In genomic region chr5:72151169-72151568, GRCh38 we compare ENCODE assay signal across 16 cellular contexts. TPM values are rescaled to one million over a fixed set of nuclear protein-coding genes. Genes with fewer than 3 reads are reported as not detected.
DNase-seq lines count a peak whose midpoint lies in the region; ATAC-seq, FAIRE-seq and TF ChIP-seq lines count a peak whose summit lies in the region.
"Had no signal": no experiment of that assay in that cellular context is flagged by ENCODE, and none has a peak within 500 bp of the region (broad histone marks: within the 10 kb centered on the region; RNA-seq: fewer than 3 reads in every experiment).

No MANE protein-coding gene starts in this region.

- RAD21 ChIA-PET in HCT116 (lab: Charles Lee; ENCODE audit: low non-redundant PET in 1 of 2, low total read pairs in 2 of 2, uncharacterized antibody in 2 of 2, unreplicated experiment in 2 of 2) = no interaction called here

- H3K4me1 ChIP-seq in HCT116 (ENCODE audit: control insufficient read depth in 1 of 2, insufficient read depth in 2 of 2, low read length in 2 of 2) (peaks cover 8 to 21% of the 10 kb centered on the region in 2 experiments; a peak in 3 of 4 replicates), adipocyte (ENCODE audit: control insufficient read depth, insufficient read depth, low read length) (peaks cover 77% of the 10 kb centered on the region), stomach (peaks cover 0 to 79% (median 29%) of the 10 kb centered on the region in 4 donors)

- no peaks in the 10 kb centered on the region for H3K9me3 ChIP-seq in HCT116 (ENCODE audit: control insufficient read depth in 1 of 2, insufficient read depth in 1 of 2, low read depth in 1 of 2, low read length in 2 of 2)
- no peaks in the 10 kb centered on the region for H3K9me3 ChIP-seq in adipocyte (ENCODE audit: control insufficient read depth, low read length)
- no peaks in the 10 kb centered on the region for H3K9me3 ChIP-seq in stomach
- H3K9me3 ChIP-seq: HAP-1 had no signal

- ATAC-seq in HCT116 (no peak), HG03457 (IDR thresholded peaks at IDR 0.05; ENCODE audit: unreplicated experiment) (no peak), GM19023 (IDR thresholded peaks at IDR 0.05; ENCODE audit: unreplicated experiment) (no peak)

- H3K4me3 ChIP-seq in HCT116 (replicated peaks in 1 of 2; ENCODE audit: low read depth in 1 of 2, low read length in 2 of 2) (no peak overlapping the region), adipocyte (ENCODE audit: low read length) (peak overlapping the region; percentile 16), foreskin fibroblast (ENCODE audit: low read depth in 1 of 2, low read length in 2 of 2) (no peak overlapping the region), stomach (no peak overlapping the region)
- H3K4me3 ChIP-seq: cardiac muscle cell, HAP-1 had no signal

- DNase-seq in HCT116 (ENCODE audit: low read depth, low spot score) = no peak
- DNase-seq in adipocyte (ENCODE audit: low read depth) = peak; percentile 46
- DNase-seq in foreskin fibroblast = peak; percentile 65 to 74
- no peak for DNase-seq in stomach
- no peak for DNase-seq in hepatic stellate cell (ENCODE audit: low spot score)
- DNase-seq in RCC 7860 (ENCODE audit: low spot score) = no peak
- DNase-seq: activated CD4-positive, alpha-beta memory T cell treated with anti-CD3 and anti-CD28 coated beads for 36 hours; CD4-positive, alpha-beta T cell; posterior cingulate gyrus; stimulated activated CD4-positive, alpha-beta T cell treated with anti-CD3 and anti-CD28 coated beads, Interleukin-4, amount 100 ng/mL, for 4 hours had no signal

- no peaks in the 10 kb centered on the region for H3K79me2 ChIP-seq in HCT116 (ENCODE audit: insufficient read depth, low read length)

- no peak for TF ChIP-seq RAD21 in HCT116 (IDR thresholded peaks at IDR 0.05; ENCODE audit: low read depth)

- no peaks in the 10 kb centered on the region for H3K36me3 ChIP-seq in HCT116 (ENCODE audit: control insufficient read depth in 1 of 2, insufficient read depth in 2 of 2, low read length in 2 of 2)
- peaks cover 39% of the 10 kb centered on the region for H3K36me3 ChIP-seq in adipocyte (ENCODE audit: control insufficient read depth, insufficient read depth, low read length, severe bottlenecking)
- H3K36me3 ChIP-seq in stomach = no peaks in the 10 kb centered on the region
- H3K36me3 ChIP-seq: cardiac muscle cell had no signal

- H3K27ac ChIP-seq in HCT116 (ENCODE audit: low read depth, low read length) (no peak overlapping the region), stomach (peak overlapping the region in 4 of 5 donors; percentile 38 to 77 (median 58))

- H3K27me3 ChIP-seq in HCT116 (ENCODE audit: insufficient read depth, low read length) (no peaks in the 10 kb centered on the region), adipocyte (replicated peaks; ENCODE audit: control insufficient read depth, insufficient read depth, low read length) (no peaks in the 10 kb centered on the region), stomach (no peaks in the 10 kb centered on the region)
- H3K27me3 ChIP-seq: cardiac muscle cell had no signal

- no peak for TF ChIP-seq POLR2A in HCT116 (IDR thresholded peaks at IDR 0.05; ENCODE audit: borderline replicate concordance, extremely low read depth, insufficient read depth, insufficient read length)
- no peak for TF ChIP-seq POLR2A in stomach (IDR thresholded peaks at IDR 0.05)

- H2AFZ ChIP-seq in HCT116 (ENCODE audit: low read depth, low read length, poor library complexity, severe bottlenecking) = no peak overlapping the region

- CTCF ChIA-PET in HCT116 (lab: Charles Lee) = no interaction called here

- no peak for FAIRE-seq in RCC 7860 (lab: Jason Lieb, UNC)
- FAIRE-seq: endometrium, G401.6 had no signal

- no peak overlapping the region for H3K9ac ChIP-seq in HCT116 (ENCODE audit: low read length)
- peak overlapping the region; percentile 73 for H3K9ac ChIP-seq in adipocyte (ENCODE audit: low read length)

- TF ChIP-seq EP300 in stomach (IDR thresholded peaks at IDR 0.05) = no peak

- H4K20me1 ChIP-seq in HCT116 (ENCODE audit: insufficient read depth) = no peaks in the 10 kb centered on the region

- TF ChIP-seq CTCF in HCT116 (IDR thresholded peaks at IDR 0.05 in 2 of 3, conservative IDR thresholded peaks at IDR 0.05 in 1 of 3; ENCODE audit: borderline replicate concordance in 1 of 3, insufficient read depth in 1 of 3, low read depth in 2 of 3, low read length in 2 of 3) (no peak), foreskin fibroblast (IDR thresholded peaks at IDR 0.05; ENCODE audit: low read depth, low read length) (no peak), stomach (IDR thresholded peaks at IDR 0.05) (no peak)

- H3K4me2 ChIP-seq in HCT116 (ENCODE audit: low read length) = 0 out of 2 replicates have a peak overlapping the region, but pooled peaks have one; percentile 0

- H3K9me2 ChIP-seq in HCT116 (ENCODE audit: insufficient read depth) = no peaks in the 10 kb centered on the region

- POLR2A ChIA-PET in HCT116 (lab: Charles Lee) = no interaction called here

- BruUV-seq in HCT116 (replicated peaks; lab: Mats Ljungman, UMichigan) = no TSS peak

- intact Hi-C loops in HCT116 (cut with micrococcal nuclease) = no loop called here
- intact Hi-C loops in stomach (cut with DNase I; ENCODE audit: low total_unique reads) = no loop called here

TF ChIP-seq in HCT116, 20 proteins besides CTCF, POLR2A, EP300 and RAD21:
- no peak for TF ChIP-seq ZNF274 (IDR thresholded peaks at IDR 0.05; ENCODE audit: low read depth, low read length)
- no peak for TF ChIP-seq JUND (IDR thresholded peaks at IDR 0.05)
- TF ChIP-seq EZH2 (IDR thresholded peaks at IDR 0.05) = no peak
- TF ChIP-seq CBX3 (IDR thresholded peaks at IDR 0.05; ENCODE audit: low read depth) = no peak
- no peak for TF ChIP-seq ZFX (IDR thresholded peaks at IDR 0.05)
- TF ChIP-seq TCF7L2 (IDR thresholded peaks at IDR 0.05; ENCODE audit: borderline replicate concordance, extremely low read depth, insufficient read depth, insufficient read length) = no peak
- no peak for TF ChIP-seq EGR1 (IDR thresholded peaks at IDR 0.05; ENCODE audit: low read depth)
- no peak for TF ChIP-seq MAX (IDR thresholded peaks at IDR 0.05)
- no peak for TF ChIP-seq ELF1 (IDR thresholded peaks at IDR 0.05; ENCODE audit: borderline replicate concordance, low read depth)

RNA-seq across cellular contexts. Expression of gene MAP1B, which starts 43.9 kb away (rescaled TPM):
- total RNA-seq in HCT116 (2021; ENCODE audit: unreplicated experiment) = 8.9 TPM
- 5.7 and 8.1 TPM in 2 replicates for polyA plus RNA-seq in HCT116 (2012)
- 100 to 1,000 TPM in 2 of 5 donors, 10 to 100 TPM in 3; 10.4 to 985 (median 98.6) TPM for total RNA-seq in stomach
- polyA plus RNA-seq in stomach = 1 to 10 TPM; 2.1 to 3.1 (median 2.4) TPM

Comparison
In these comparisons a context has a peak if more than half of its experiments do, and no peak if none do; other contexts are left out.
1. DNase-seq: peak in adipocyte (single experiment) and foreskin fibroblast (2 of 2); none in HCT116 (single experiment), stomach (single experiment), hepatic stellate cell (single experiment) and RCC 7860 (single experiment).